ENCODE assay signal across 9 cellular contexts in genomic region chrX:31228909-31229308, GRCh38.
A peak's percentile ranks its signal among the peaks of the same experiment; 100 is the strongest.
DNase-seq lines count a peak whose midpoint lies in the region; ATAC-seq, FAIRE-seq and TF ChIP-seq lines count a peak whose summit lies in the region.
"Had no signal": no experiment of that assay in that cellular context is flagged by ENCODE, and none has a peak within 500 bp of the region (broad histone marks: within the 10 kb centered on the region; RNA-seq: fewer than 3 reads in every experiment).

No MANE protein-coding gene starts in this region.

- H3K4me1 ChIP-seq in kidney (ENCODE audit: control insufficient read depth in 1 of 2, insufficient read depth in 1 of 2, low read depth in 1 of 2, low read length in 2 of 2) (no peaks in the 10 kb centered on the region), prostate gland (replicated peaks) (no peaks in the 10 kb centered on the region), breast epithelium (no peaks in the 10 kb centered on the region)

- TF ChIP-seq POLR2A in prostate gland (IDR thresholded peaks at IDR 0.05) (no peak), breast epithelium (IDR thresholded peaks at IDR 0.05) (no peak)

- no peaks in the 10 kb centered on the region for H3K9me3 ChIP-seq in kidney (ENCODE audit: control insufficient read depth in 1 of 2, low read length in 2 of 2)
- no peaks in the 10 kb centered on the region for H3K9me3 ChIP-seq in prostate gland
- H3K9me3 ChIP-seq in breast epithelium, result no peaks in the 10 kb centered on the region

- FAIRE-seq in kidney (lab: Jason Lieb, UNC), result peak; percentile 38

- H3K36me3 ChIP-seq in kidney (ENCODE audit: control insufficient read depth in 1 of 2, insufficient read depth in 2 of 2, low read length in 2 of 2) (no peaks in the 10 kb centered on the region), prostate gland (no peaks in the 10 kb centered on the region), breast epithelium (no peaks in the 10 kb centered on the region)

- intact Hi-C loops in kidney (cut with DNase I) (no loop called here), cardiac septum (cut with DNase I) (no loop called here), prostate gland (cut with DNase I) (no loop called here), breast epithelium (cut with DNase I; ENCODE audit: low total_unique reads) (no loop called here)

- no peak for TF ChIP-seq CTCF in kidney (IDR thresholded peaks at IDR 0.05; ENCODE audit: borderline replicate concordance, extremely low read depth, insufficient read depth)
- TF ChIP-seq CTCF in prostate gland (IDR thresholded peaks at IDR 0.05), result no peak
- TF ChIP-seq CTCF in breast epithelium (IDR thresholded peaks at IDR 0.05), result no peak

- H3K4me3 ChIP-seq in kidney (ENCODE audit: low read length in 2 of 2) (no peak overlapping the region), prostate gland (no peak overlapping the region), breast epithelium (no peak overlapping the region)

- peak; percentile 92 for ATAC-seq in GM18517 (IDR thresholded peaks at IDR 0.05; ENCODE audit: unreplicated experiment)
- ATAC-seq in GM21786 (IDR thresholded peaks at IDR 0.05; ENCODE audit: unreplicated experiment), result peak; percentile 96
- peak; percentile 83 for ATAC-seq in HG03457 (IDR thresholded peaks at IDR 0.05; ENCODE audit: unreplicated experiment)

- H3K27me3 ChIP-seq in prostate gland (replicated peaks; ENCODE audit: insufficient read depth) (no peaks in the 10 kb centered on the region), breast epithelium (peaks cover 0 to 4% of the 10 kb centered on the region in 2 donors)

- WGBS in prostate gland, result 44% methylated on average over 2 of the region's 2 CpGs

- DNase-seq in kidney (no peak), cardiac septum (ENCODE audit: low spot score) (no peak), T-helper 1 cell (no peak), prostate gland (ENCODE audit: low spot score) (no peak), breast epithelium (ENCODE audit: low spot score in 2 of 2) (no peak)
- DNase-seq: DMS53 had no signal

- H3K9ac ChIP-seq in kidney (ENCODE audit: low read length in 2 of 2), result no peak overlapping the region

- no peak overlapping the region for H3K27ac ChIP-seq in kidney (ENCODE audit: low read depth in 2 of 2, low read length in 2 of 2)
- no peak overlapping the region for H3K27ac ChIP-seq in prostate gland
- no peak overlapping the region for H3K27ac ChIP-seq in breast epithelium
